In the genomic region with DNA sequence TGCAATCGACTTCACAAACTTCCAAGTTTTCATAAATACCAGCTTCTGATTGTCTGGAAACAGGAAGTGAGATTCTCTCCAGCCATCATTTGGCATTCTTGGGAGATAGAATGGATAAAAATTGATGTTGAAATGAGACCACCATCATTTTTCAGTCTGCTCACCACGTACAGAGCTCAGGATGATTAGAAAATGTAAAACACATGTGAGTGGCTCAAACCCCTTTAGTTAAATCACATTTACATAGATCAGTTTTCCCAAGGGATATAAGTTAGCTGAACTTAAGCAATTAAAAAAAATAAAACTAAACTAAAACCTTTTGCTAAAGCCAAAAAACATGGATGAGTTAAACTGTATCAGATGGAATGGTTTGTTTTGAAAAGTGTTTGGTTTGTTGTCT, we compare ENCODE assay signal across 27 cellular contexts. TPM values are rescaled to one million over a fixed set of nuclear protein-coding genes. Genes with fewer than 3 reads are reported as not detected.
"Had no signal": no experiment of that assay in that cellular context is flagged by ENCODE, and none has a peak within 500 bp of the region (broad histone marks: within the 10 kb centered on the region; RNA-seq: fewer than 3 reads in every experiment).

No MANE protein-coding gene starts in this region.

- ATAC-seq: left colon; left lung; lower lobe of right lung; naive thymus-derived CD8-positive, alpha-beta T cell; pancreas; right cardiac atrium; sciatic nerve; upper lobe of right lung had no signal

- H3K27me3 ChIP-seq: left lung, pancreas, tibial artery, upper lobe of right lung had no signal

- H3K36me3 ChIP-seq: left lung, lower lobe of right lung, pancreas, prostate gland, suprapubic skin, thoracic aorta, tibial artery, upper lobe of right lung had no signal

- H3K4me3 ChIP-seq: left lung, lower lobe of right lung, pancreas, prostate gland, skin epidermis, suprapubic skin, thoracic aorta, tibial artery, upper lobe of right lung had no signal

- H3K9me3 ChIP-seq: left lung, lower lobe of right lung, pancreas, prostate gland, suprapubic skin, thoracic aorta, tibial artery, upper lobe of right lung had no signal

- H3K27ac ChIP-seq: left lung, lower lobe of right lung, pancreas, prostate gland, skin epidermis, suprapubic skin, thoracic aorta, tibial artery, upper lobe of right lung had no signal

- DNase-seq: hypothalamus; immature natural killer cell; kidney; left colon; left lung; lower lobe of right lung; mammary epithelial cell; mesenchymal stem cell; naive thymus-derived CD8-positive, alpha-beta T cell; nucleus accumbens; pancreas; posterior cingulate gyrus; retina; right cardiac atrium; stimulated activated CD4-positive, alpha-beta T cell treated with anti-CD3 and anti-CD28 coated beads, Interleukin-12 subunit alpha, Interleukin-12 subunit beta, amount 100 ng/mL, for 4 hours; stimulated activated CD4-positive, alpha-beta T cell treated with anti-CD3 and anti-CD28 coated beads, Interleukin-15, amount 100 ng/mL, for 24 hours; stimulated activated CD4-positive, alpha-beta T cell treated with anti-CD3 and anti-CD28 coated beads, Interleukin-2, amount 100 ng/mL, for 24 hours; stimulated activated CD4-positive, alpha-beta T cell treated with anti-CD3 and anti-CD28 coated beads, Interleukin-4, amount 100 ng/mL, for 1 hour; stimulated activated naive CD4-positive, alpha-beta T cell; tibial artery; trophoblast cell; upper lobe of right lung had no signal

- H3K4me1 ChIP-seq: left lung, lower lobe of right lung, pancreas, prostate gland, suprapubic skin, tibial artery, upper lobe of right lung had no signal

RNA-seq across cellular contexts. Expression of a gene that starts 37.1 kb away (rescaled TPM):
- total RNA-seq: left lung; lower lobe of right lung; naive thymus-derived CD8-positive, alpha-beta T cell; sciatic nerve had no signal
- polyA plus RNA-seq: immature natural killer cell; naive thymus-derived CD8-positive, alpha-beta T cell had no signal
